ENCODE assay signal across 8 cellular contexts in genomic region chr22:42368379-42369249, GRCh38.
DNase-seq lines count a peak whose midpoint lies in the region; ATAC-seq, FAIRE-seq and TF ChIP-seq lines count a peak whose summit lies in the region.

No MANE protein-coding gene starts in this region.

- H3K9me3 ChIP-seq in SJCRH30 (replicated peaks) (no peaks in the 10 kb centered on the region), uterus (no peaks in the 10 kb centered on the region)

- H3K4me3 ChIP-seq in SJCRH30, result peak overlapping the region; percentile 59
- H3K4me3 ChIP-seq in uterus, result peak overlapping the region; percentile 35 to 48

- H3K27ac ChIP-seq in SJCRH30, result no peak overlapping the region
- H3K27ac ChIP-seq in uterus, result peak overlapping the region in 1 of 2 donors; percentile 52

- TF ChIP-seq CTCF in uterus (IDR thresholded peaks at IDR 0.05), result no peak

- FAIRE-seq in RCC 7860 (lab: Jason Lieb, UNC), result no peak

- H3K27me3 ChIP-seq in SJCRH30, result peaks cover 14% of the 10 kb centered on the region; the same call in 1 of the 2 replicates
- no peaks in the 10 kb centered on the region for H3K27me3 ChIP-seq in uterus

- H3K4me1 Mint-ChIP-seq in naive thymus-derived CD8-positive, alpha-beta T cell, result peaks cover 8 to 30% (median 21%) of the 10 kb centered on the region in 4 donors

- H3K4me3 Mint-ChIP-seq in naive thymus-derived CD8-positive, alpha-beta T cell, result peak overlapping the region; percentile 68 to 96 (median 89)

- H3K36me3 ChIP-seq in SJCRH30, result no peaks in the 10 kb centered on the region
- H3K36me3 ChIP-seq in uterus, result no peaks in the 10 kb centered on the region

- POLR2A ChIA-PET in naive thymus-derived CD8-positive, alpha-beta T cell (lab: Charles Lee), result interaction anchor here (0.9 to 1.9 kb wide), 3 partner anchors 16 to 75 kb away, joined by 3 to 5 read pairs (median 3); no protein-coding TSS in a partner anchor

- intact Hi-C loops in uterus (cut with DNase I; ENCODE audit: low total_unique reads) (no loop called here), posterior vena cava (cut with DNase I) (no loop called here)

- no peak for TF ChIP-seq POLR2A in uterus (IDR thresholded peaks at IDR 0.05)

- peaks cover 0 to 35% (median 12%) of the 10 kb centered on the region in 5 donors for H3K27me3 Mint-ChIP-seq in naive thymus-derived CD8-positive, alpha-beta T cell

- DNase-seq in SJCRH30, result peak; percentile 24 to 49
- DNase-seq in effector CD4-positive, alpha-beta T cell, result peak; percentile 14
- DNase-seq in naive thymus-derived CD8-positive, alpha-beta T cell, result peak in 6 of 10 donors; percentile 6 to 40 (median 30)
- DNase-seq in uterus, result peak in 1 of 2 donors; percentile 39
- no peak for DNase-seq in posterior vena cava (ENCODE audit: low spot score)
- no peak for DNase-seq in RCC 7860 (ENCODE audit: low spot score)

- no peaks in the 10 kb centered on the region for H3K9me3 Mint-ChIP-seq in naive thymus-derived CD8-positive, alpha-beta T cell

- ATAC-seq in GM18868 (IDR thresholded peaks at IDR 0.05; ENCODE audit: unreplicated experiment) (peak; percentile 18), HG02885 (IDR thresholded peaks at IDR 0.05; ENCODE audit: poor library complexity, unreplicated experiment) (peak; percentile 24)
- peak; percentile 45 to 56 for ATAC-seq in naive thymus-derived CD8-positive, alpha-beta T cell

- H3K36me3 Mint-ChIP-seq in naive thymus-derived CD8-positive, alpha-beta T cell, result no peaks in the 10 kb centered on the region

- H3K27ac Mint-ChIP-seq in naive thymus-derived CD8-positive, alpha-beta T cell, result peak overlapping the region in 2 of 10 donors; percentile 36 to 67

- H3K4me1 ChIP-seq in SJCRH30 (peaks cover 29% of the 10 kb centered on the region), uterus (peaks cover 6 to 7% of the 10 kb centered on the region in 2 donors)

Comparison
In these comparisons a context has a peak if more than half of its experiments do, and no peak if none do; other contexts are left out.
1. DNase-seq: peak in SJCRH30 (2 of 2), effector CD4-positive, alpha-beta T cell (single experiment) and naive thymus-derived CD8-positive, alpha-beta T cell (6 of 10); none in posterior vena cava (single experiment) and RCC 7860 (single experiment).
2. Peak in every context shown above with its lines, with median percentiles within 50 percentile points of each other: ATAC-seq.